In the genomic region with DNA sequence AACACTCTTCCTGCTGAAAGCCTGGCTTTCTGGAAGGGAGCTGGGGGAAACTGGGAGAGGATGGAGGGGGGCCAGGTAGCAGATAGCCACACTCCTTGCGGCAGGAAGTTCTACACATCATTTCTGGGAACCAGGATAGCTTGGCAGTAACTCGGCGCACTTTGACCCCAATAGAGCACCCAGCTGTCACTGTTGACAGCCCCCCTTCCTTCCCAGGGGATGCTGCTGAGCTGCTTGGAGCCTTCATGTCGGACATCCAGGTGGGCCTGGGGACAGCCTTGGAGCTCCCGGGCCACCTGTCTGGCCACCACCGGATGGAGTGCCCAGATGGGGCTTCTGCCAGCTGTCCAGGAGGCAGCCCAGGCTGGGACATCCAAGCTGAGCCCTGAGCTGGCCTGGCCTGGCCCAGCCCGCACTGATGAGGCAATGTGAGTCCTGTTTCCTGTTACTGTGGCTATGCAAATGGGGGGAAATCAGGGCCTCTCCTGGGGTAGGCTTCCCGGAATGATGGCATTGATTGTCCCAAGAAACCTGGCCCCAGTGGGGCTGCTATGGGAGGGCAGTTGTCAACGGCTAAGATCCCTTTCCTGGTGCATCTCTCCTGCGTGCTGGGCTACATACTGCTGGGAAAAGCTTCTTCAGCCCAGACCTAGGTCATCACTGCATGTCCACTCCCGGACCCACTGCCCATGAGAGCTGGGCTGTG, we compare ENCODE assay signal across 1 cellular context.
TF ChIP-seq lines count a peak whose summit lies in the region.

No MANE protein-coding gene starts in this region.

TF ChIP-seq in HepG2, 621 proteins besides CTCF, POLR2A, EP300 and RAD21 (continued from another document and continues in another):
- TF ChIP-seq, protein P1, sequence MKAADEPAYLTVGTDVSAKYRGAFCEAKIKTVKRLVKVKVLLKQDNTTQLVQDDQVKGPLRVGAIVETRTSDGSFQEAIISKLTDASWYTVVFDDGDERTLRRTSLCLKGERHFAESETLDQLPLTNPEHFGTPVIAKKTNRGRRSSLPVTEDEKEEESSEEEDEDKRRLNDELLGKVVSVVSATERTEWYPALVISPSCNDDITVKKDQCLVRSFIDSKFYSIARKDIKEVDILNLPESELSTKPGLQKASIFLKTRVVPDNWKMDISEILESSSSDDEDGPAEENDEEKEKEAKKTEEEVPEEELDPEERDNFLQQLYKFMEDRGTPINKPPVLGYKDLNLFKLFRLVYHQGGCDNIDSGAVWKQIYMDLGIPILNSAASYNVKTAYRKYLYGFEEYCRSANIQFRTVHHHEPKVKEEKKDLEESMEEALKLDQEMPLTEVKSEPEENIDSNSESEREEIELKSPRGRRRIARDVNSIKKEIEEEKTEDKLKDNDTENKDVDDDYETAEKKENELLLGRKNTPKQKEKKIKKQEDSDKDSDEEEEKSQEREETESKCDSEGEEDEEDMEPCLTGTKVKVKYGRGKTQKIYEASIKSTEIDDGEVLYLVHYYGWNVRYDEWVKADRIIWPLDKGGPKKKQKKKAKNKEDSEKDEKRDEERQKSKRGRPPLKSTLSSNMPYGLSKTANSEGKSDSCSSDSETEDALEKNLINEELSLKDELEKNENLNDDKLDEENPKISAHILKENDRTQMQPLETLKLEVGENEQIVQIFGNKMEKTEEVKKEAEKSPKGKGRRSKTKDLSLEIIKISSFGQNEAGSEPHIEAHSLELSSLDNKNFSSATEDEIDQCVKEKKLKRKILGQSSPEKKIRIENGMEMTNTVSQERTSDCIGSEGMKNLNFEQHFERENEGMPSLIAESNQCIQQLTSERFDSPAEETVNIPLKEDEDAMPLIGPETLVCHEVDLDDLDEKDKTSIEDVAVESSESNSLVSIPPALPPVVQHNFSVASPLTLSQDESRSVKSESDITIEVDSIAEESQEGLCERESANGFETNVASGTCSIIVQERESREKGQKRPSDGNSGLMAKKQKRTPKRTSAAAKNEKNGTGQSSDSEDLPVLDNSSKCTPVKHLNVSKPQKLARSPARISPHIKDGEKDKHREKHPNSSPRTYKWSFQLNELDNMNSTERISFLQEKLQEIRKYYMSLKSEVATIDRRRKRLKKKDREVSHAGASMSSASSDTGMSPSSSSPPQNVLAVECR (CRISPR knock-in tag; IDR thresholded peaks at IDR 0.05; ENCODE audit: borderline replicate concordance) = peak; percentile 47; the same call in 1 of the 2 replicates
- no peak for TF ChIP-seq POLR2G (IDR thresholded peaks at IDR 0.05; ENCODE audit: low read depth, low read length)
- TF ChIP-seq HNRNPL (IDR thresholded peaks at IDR 0.05; ENCODE audit: low read depth, low read length) = peak; percentile 78
- TF ChIP-seq ZBTB38 (CRISPR knock-in tag; IDR thresholded peaks at IDR 0.05) = no peak
- peak; percentile 12 for TF ChIP-seq XRCC5 (optimal IDR thresholded peaks at IDR 0.05; ENCODE audit: low read length)
- TF ChIP-seq NR2C2 (CRISPR knock-in tag; IDR thresholded peaks at IDR 0.05; ENCODE audit: borderline replicate concordance) = peak; percentile 73
- TF ChIP-seq KMT2B (CRISPR knock-in tag; IDR thresholded peaks at IDR 0.05) = no peak
- TF ChIP-seq, protein P2, sequence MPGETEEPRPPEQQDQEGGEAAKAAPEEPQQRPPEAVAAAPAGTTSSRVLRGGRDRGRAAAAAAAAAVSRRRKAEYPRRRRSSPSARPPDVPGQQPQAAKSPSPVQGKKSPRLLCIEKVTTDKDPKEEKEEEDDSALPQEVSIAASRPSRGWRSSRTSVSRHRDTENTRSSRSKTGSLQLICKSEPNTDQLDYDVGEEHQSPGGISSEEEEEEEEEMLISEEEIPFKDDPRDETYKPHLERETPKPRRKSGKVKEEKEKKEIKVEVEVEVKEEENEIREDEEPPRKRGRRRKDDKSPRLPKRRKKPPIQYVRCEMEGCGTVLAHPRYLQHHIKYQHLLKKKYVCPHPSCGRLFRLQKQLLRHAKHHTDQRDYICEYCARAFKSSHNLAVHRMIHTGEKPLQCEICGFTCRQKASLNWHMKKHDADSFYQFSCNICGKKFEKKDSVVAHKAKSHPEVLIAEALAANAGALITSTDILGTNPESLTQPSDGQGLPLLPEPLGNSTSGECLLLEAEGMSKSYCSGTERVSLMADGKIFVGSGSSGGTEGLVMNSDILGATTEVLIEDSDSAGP (CRISPR knock-in tag; IDR thresholded peaks at IDR 0.05; ENCODE audit: borderline replicate concordance) = peak; percentile 45; the same call in 1 of the 2 replicates
- TF ChIP-seq SOX13 (IDR thresholded peaks at IDR 0.05) = no peak
- peak in 1 of 2 experiments; percentile 26; a peak in 1 of 4 replicates for TF ChIP-seq SOX13 (CRISPR knock-in tag; conservative IDR thresholded peaks at IDR 0.05 in 1 of 2, IDR thresholded peaks at IDR 0.05 in 1 of 2)
- TF ChIP-seq NFIC (IDR thresholded peaks at IDR 0.05; ENCODE audit: low read length) = no peak
- TF ChIP-seq, protein P3, sequence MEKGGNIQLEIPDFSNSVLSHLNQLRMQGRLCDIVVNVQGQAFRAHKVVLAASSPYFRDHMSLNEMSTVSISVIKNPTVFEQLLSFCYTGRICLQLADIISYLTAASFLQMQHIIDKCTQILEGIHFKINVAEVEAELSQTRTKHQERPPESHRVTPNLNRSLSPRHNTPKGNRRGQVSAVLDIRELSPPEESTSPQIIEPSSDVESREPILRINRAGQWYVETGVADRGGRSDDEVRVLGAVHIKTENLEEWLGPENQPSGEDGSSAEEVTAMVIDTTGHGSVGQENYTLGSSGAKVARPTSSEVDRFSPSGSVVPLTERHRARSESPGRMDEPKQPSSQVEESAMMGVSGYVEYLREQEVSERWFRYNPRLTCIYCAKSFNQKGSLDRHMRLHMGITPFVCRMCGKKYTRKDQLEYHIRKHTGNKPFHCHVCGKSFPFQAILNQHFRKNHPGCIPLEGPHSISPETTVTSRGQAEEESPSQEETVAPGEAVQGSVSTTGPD (CRISPR knock-in tag; IDR thresholded peaks at IDR 0.05) = no peak
- TF ChIP-seq, protein P4, sequence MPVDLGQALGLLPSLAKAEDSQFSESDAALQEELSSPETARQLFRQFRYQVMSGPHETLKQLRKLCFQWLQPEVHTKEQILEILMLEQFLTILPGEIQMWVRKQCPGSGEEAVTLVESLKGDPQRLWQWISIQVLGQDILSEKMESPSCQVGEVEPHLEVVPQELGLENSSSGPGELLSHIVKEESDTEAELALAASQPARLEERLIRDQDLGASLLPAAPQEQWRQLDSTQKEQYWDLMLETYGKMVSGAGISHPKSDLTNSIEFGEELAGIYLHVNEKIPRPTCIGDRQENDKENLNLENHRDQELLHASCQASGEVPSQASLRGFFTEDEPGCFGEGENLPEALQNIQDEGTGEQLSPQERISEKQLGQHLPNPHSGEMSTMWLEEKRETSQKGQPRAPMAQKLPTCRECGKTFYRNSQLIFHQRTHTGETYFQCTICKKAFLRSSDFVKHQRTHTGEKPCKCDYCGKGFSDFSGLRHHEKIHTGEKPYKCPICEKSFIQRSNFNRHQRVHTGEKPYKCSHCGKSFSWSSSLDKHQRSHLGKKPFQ (CRISPR knock-in tag; IDR thresholded peaks at IDR 0.05; ENCODE audit: insufficient replicate concordance) = no peak
- TF ChIP-seq CEBPG (CRISPR knock-in tag; IDR thresholded peaks at IDR 0.05) = peak; percentile 66
- no peak for TF ChIP-seq CHD2 (IDR thresholded peaks at IDR 0.05; ENCODE audit: low read depth, low read length)
- TF ChIP-seq NFKBIZ (CRISPR knock-in tag; IDR thresholded peaks at IDR 0.05) = peak; percentile 100
- peak; percentile 44; the same call in 1 of the 2 replicates for TF ChIP-seq HDAC1 (CRISPR knock-in tag; IDR thresholded peaks at IDR 0.05)
- no peak for TF ChIP-seq FOXA1 (IDR thresholded peaks at IDR 0.05)
- peak; percentile 55; the same call in 1 of the 2 replicates for TF ChIP-seq FOXA1 (CRISPR knock-in tag; IDR thresholded peaks at IDR 0.05)
- TF ChIP-seq ETV5 (CRISPR knock-in tag; IDR thresholded peaks at IDR 0.05; ENCODE audit: borderline replicate concordance) = peak; percentile 34; the same call in 1 of the 2 replicates
- TF ChIP-seq, protein P5, sequence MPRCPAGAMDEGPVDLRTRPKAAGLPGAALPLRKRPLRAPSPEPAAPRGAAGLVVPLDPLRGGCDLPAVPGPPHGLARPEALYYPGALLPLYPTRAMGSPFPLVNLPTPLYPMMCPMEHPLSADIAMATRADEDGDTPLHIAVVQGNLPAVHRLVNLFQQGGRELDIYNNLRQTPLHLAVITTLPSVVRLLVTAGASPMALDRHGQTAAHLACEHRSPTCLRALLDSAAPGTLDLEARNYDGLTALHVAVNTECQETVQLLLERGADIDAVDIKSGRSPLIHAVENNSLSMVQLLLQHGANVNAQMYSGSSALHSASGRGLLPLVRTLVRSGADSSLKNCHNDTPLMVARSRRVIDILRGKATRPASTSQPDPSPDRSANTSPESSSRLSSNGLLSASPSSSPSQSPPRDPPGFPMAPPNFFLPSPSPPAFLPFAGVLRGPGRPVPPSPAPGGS (CRISPR knock-in tag; IDR thresholded peaks at IDR 0.05) = 0 out of 2 replicates have a peak, but pooled peaks have one; percentile 49
- TF ChIP-seq CREM (IDR thresholded peaks at IDR 0.05) = peak; percentile 58; the same call in 1 of the 2 replicates
- no peak for TF ChIP-seq CREM (CRISPR knock-in tag; IDR thresholded peaks at IDR 0.05)
- TF ChIP-seq KDM6A (CRISPR knock-in tag; IDR thresholded peaks at IDR 0.05; ENCODE audit: low read depth) = peak; percentile 43; the same call in 1 of the 2 replicates
- TF ChIP-seq CEBPB (IDR thresholded peaks at IDR 0.05; ENCODE audit: borderline replicate concordance, low read depth, low read length) = peak; percentile 85; the same call in 1 of the 2 replicates
- TF ChIP-seq KDM5A (IDR thresholded peaks at IDR 0.05; ENCODE audit: borderline replicate concordance, low read length) = no peak
- TF ChIP-seq SSRP1 (CRISPR knock-in tag; IDR thresholded peaks at IDR 0.05) = peak; percentile 49; the same call in 1 of the 2 replicates
- TF ChIP-seq, protein P6, sequence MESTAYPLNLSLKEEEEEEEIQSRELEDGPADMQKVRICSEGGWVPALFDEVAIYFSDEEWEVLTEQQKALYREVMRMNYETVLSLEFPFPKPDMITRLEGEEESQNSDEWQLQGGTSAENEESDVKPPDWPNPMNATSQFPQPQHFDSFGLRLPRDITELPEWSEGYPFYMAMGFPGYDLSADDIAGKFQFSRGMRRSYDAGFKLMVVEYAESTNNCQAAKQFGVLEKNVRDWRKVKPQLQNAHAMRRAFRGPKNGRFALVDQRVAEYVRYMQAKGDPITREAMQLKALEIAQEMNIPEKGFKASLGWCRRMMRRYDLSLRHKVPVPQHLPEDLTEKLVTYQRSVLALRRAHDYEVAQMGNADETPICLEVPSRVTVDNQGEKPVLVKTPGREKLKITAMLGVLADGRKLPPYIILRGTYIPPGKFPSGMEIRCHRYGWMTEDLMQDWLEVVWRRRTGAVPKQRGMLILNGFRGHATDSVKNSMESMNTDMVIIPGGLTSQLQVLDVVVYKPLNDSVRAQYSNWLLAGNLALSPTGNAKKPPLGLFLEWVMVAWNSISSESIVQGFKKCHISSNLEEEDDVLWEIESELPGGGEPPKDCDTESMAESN (CRISPR knock-in tag; conservative IDR thresholded peaks at IDR 0.05) = peak; percentile 73; the same call in 1 of the 2 replicates
- TF ChIP-seq IKZF4 (CRISPR knock-in tag; IDR thresholded peaks at IDR 0.05; ENCODE audit: borderline replicate concordance, low read depth, not compliant biosample characterization) = peak; percentile 63
- TF ChIP-seq ZMYM2 (CRISPR knock-in tag; IDR thresholded peaks at IDR 0.05) = 0 out of 2 replicates have a peak, but pooled peaks have one; percentile 13
- TF ChIP-seq ASH2L (IDR thresholded peaks at IDR 0.05; ENCODE audit: insufficient read length, low read depth, low read length) = peak; percentile 38
- TF ChIP-seq, protein P7, sequence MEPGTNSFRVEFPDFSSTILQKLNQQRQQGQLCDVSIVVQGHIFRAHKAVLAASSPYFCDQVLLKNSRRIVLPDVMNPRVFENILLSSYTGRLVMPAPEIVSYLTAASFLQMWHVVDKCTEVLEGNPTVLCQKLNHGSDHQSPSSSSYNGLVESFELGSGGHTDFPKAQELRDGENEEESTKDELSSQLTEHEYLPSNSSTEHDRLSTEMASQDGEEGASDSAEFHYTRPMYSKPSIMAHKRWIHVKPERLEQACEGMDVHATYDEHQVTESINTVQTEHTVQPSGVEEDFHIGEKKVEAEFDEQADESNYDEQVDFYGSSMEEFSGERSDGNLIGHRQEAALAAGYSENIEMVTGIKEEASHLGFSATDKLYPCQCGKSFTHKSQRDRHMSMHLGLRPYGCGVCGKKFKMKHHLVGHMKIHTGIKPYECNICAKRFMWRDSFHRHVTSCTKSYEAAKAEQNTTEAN (CRISPR knock-in tag; conservative IDR thresholded peaks at IDR 0.05) = no peak
- no peak for TF ChIP-seq RFXAP (CRISPR knock-in tag; IDR thresholded peaks at IDR 0.05; ENCODE audit: borderline replicate concordance)
- TF ChIP-seq, protein P8, sequence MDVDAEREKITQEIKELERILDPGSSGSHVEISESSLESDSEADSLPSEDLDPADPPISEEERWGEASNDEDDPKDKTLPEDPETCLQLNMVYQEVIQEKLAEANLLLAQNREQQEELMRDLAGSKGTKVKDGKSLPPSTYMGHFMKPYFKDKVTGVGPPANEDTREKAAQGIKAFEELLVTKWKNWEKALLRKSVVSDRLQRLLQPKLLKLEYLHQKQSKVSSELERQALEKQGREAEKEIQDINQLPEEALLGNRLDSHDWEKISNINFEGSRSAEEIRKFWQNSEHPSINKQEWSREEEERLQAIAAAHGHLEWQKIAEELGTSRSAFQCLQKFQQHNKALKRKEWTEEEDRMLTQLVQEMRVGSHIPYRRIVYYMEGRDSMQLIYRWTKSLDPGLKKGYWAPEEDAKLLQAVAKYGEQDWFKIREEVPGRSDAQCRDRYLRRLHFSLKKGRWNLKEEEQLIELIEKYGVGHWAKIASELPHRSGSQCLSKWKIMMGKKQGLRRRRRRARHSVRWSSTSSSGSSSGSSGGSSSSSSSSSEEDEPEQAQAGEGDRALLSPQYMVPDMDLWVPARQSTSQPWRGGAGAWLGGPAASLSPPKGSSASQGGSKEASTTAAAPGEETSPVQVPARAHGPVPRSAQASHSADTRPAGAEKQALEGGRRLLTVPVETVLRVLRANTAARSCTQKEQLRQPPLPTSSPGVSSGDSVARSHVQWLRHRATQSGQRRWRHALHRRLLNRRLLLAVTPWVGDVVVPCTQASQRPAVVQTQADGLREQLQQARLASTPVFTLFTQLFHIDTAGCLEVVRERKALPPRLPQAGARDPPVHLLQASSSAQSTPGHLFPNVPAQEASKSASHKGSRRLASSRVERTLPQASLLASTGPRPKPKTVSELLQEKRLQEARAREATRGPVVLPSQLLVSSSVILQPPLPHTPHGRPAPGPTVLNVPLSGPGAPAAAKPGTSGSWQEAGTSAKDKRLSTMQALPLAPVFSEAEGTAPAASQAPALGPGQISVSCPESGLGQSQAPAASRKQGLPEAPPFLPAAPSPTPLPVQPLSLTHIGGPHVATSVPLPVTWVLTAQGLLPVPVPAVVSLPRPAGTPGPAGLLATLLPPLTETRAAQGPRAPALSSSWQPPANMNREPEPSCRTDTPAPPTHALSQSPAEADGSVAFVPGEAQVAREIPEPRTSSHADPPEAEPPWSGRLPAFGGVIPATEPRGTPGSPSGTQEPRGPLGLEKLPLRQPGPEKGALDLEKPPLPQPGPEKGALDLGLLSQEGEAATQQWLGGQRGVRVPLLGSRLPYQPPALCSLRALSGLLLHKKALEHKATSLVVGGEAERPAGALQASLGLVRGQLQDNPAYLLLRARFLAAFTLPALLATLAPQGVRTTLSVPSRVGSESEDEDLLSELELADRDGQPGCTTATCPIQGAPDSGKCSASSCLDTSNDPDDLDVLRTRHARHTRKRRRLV (CRISPR knock-in tag; IDR thresholded peaks at IDR 0.05) = no peak; the same call in 1 of the 2 replicates
- no peak for TF ChIP-seq ZFP36 (IDR thresholded peaks at IDR 0.05; ENCODE audit: borderline replicate concordance, low read depth, low read length, partially characterized antibody)
- TF ChIP-seq ZNF530 (CRISPR knock-in tag; IDR thresholded peaks at IDR 0.05; ENCODE audit: low read depth) = no peak
- TF ChIP-seq ZNF24 (IDR thresholded peaks at IDR 0.05) = no peak
- TF ChIP-seq, protein P9, sequence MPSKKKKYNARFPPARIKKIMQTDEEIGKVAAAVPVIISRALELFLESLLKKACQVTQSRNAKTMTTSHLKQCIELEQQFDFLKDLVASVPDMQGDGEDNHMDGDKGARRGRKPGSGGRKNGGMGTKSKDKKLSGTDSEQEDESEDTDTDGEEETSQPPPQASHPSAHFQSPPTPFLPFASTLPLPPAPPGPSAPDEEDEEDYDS (CRISPR knock-in tag; IDR thresholded peaks at IDR 0.05) = no peak
